ENCODE assay signal across 8 cellular contexts in genomic region chr1:26692211-26692792, GRCh38. TPM values are rescaled to one million over a fixed set of nuclear protein-coding genes. Genes with fewer than 3 reads are reported as not detected.
A peak's percentile ranks its signal among the peaks of the same experiment; 100 is the strongest.
DNase-seq lines count a peak whose midpoint lies in the region; ATAC-seq and TF ChIP-seq lines count a peak whose summit lies in the region.

No MANE protein-coding gene starts in this region.

- peak; percentile 30 for ATAC-seq in HG02885 (IDR thresholded peaks at IDR 0.05; ENCODE audit: poor library complexity, unreplicated experiment)
- no peak for ATAC-seq in GM18873 (IDR thresholded peaks at IDR 0.05; ENCODE audit: low FRiP score, unreplicated experiment)

- H3K4me3 ChIP-seq in colonic mucosa: peak overlapping the region; percentile 49

- no peaks in the 10 kb centered on the region for H3K27me3 ChIP-seq in colonic mucosa

- DNase-seq in EH (ENCODE audit: low read depth): peak; percentile 95
- DNase-seq in NCI-H510A (lab: John Stamatoyannopoulos, UW): peak; percentile 80
- peak; percentile 71 to 74 for DNase-seq in activated CD4-positive, alpha-beta T cell treated with anti-CD3 and anti-CD28 coated beads for 4 hours
- DNase-seq in colonic mucosa: peak; percentile 91
- DNase-seq in kidney glomerular epithelial cell (lab: John Stamatoyannopoulos, UW): peak; percentile 98
- DNase-seq in stimulated activated CD4-positive, alpha-beta T cell treated with anti-CD3 and anti-CD28 coated beads, Interleukin-15, amount 100 ng/mL, for 24 hours: peak; percentile 83

- H3K27ac ChIP-seq in colonic mucosa: peak overlapping the region; percentile 98

- no peak for TF ChIP-seq CTCF in colonic mucosa (IDR thresholded peaks at IDR 0.05)

- H3K9ac ChIP-seq in colonic mucosa (ENCODE audit: low read depth in 2 of 2, low read length in 2 of 2): peak overlapping the region; percentile 82 to 96

- H3K36me3 ChIP-seq in colonic mucosa: no peaks in the 10 kb centered on the region

- intact Hi-C loops in colonic mucosa (cut with DNase I): loop anchor here (5.0 kb wide), 1 partner anchor 95 kb away; the partner anchor contains the start of gene PIGV

- H3K9me3 ChIP-seq in colonic mucosa: no peaks in the 10 kb centered on the region

- peaks cover 4% of the 10 kb centered on the region for H3K4me1 ChIP-seq in colonic mucosa

RNA-seq across cellular contexts. Expression of gene ARID1A, which starts 3.5 kb away (rescaled TPM):
- 10 to 100 TPM; 49.6 to 76.2 TPM for total RNA-seq in colonic mucosa
